Comparison of ENCODE assay signal across 17 cellular contexts in the genomic region with DNA sequence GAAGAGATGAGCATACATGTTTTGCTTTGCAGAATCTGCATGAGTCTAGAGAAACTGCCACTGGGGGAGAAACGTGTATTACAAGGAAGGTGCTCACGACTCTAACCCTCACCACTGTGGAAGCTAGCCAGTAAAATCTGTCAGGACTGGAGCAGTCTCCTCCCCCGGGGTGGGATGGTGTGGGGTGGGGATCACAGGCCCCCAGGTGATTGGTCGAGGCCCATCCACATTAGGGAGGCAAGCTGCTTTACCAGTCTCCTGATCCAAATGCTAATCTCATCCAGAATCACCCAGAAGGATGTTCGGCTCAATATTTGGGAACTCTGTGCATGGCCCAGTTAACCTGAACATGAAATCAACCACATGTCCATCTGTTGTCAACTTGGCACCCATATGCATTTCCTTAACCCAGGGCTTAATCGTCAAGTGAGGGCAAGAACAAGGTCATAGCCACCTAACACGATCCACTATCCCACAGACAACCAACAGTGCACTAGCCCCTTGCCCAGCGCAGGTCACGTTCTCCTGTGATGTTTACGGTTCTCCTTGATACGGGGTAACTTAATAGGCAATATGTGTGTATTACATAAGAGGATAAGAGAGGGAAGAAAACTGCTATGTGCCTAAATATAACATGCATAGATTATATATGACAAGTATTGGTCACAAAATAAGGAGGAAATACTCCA. TPM values are rescaled to one million over a fixed set of nuclear protein-coding genes. Genes with fewer than 3 reads are reported as not detected.
A peak's percentile ranks its signal among the peaks of the same experiment; 100 is the strongest.
DNase-seq lines count a peak whose midpoint lies in the region; ATAC-seq, FAIRE-seq and TF ChIP-seq lines count a peak whose summit lies in the region.
"Had no signal": no experiment of that assay in that cellular context is flagged by ENCODE, and none has a peak within 500 bp of the region (broad histone marks: within the 10 kb centered on the region; RNA-seq: fewer than 3 reads in every experiment).

No MANE protein-coding gene starts in this region.

- no peak overlapping the region for H3K4me3 ChIP-seq in HUES48 (ENCODE audit: low read depth, low read length)
- no peak overlapping the region for H3K4me3 ChIP-seq in parathyroid adenoma (ENCODE audit: low read depth, low read length)
- H3K4me3 ChIP-seq: body of pancreas had no signal

- no peak overlapping the region for H3K4me3 Mint-ChIP-seq in activated T-cell treated with anti-CD3 and anti-CD28 coated beads, Interleukin-2, amount 50 U/mL, for 24 hours
- H3K4me3 Mint-ChIP-seq: activated CD4-positive, alpha-beta T cell treated with anti-CD3 and anti-CD28 coated beads, Interleukin-2, amount 10 ng/mL, durations not matched to agents 24 days and 14 days; activated naive CD8-positive, alpha-beta T cell had no signal

- no peaks in the 10 kb centered on the region for H3K9me3 ChIP-seq in HUES48 (ENCODE audit: control insufficient read depth, insufficient read depth, low read length)
- no peaks in the 10 kb centered on the region for H3K9me3 ChIP-seq in parathyroid adenoma (ENCODE audit: control insufficient read depth, low read length)
- H3K9me3 ChIP-seq: body of pancreas had no signal

- no peak for FAIRE-seq in H54 (lab: Jason Lieb, UNC)

- no peak for TF ChIP-seq CTCF in parathyroid adenoma (IDR thresholded peaks at IDR 0.05)

- H3K27me3 ChIP-seq in HUES48 (ENCODE audit: control insufficient read depth, insufficient read depth, low read length) (no peaks in the 10 kb centered on the region), parathyroid adenoma (ENCODE audit: control insufficient read depth, insufficient read depth, low read length) (no peaks in the 10 kb centered on the region)
- H3K27me3 ChIP-seq: body of pancreas had no signal

- no peak for TF ChIP-seq POLR2A in H54 (IDR thresholded peaks at IDR 0.05; ENCODE audit: low read depth, low read length)

- H3K36me3 ChIP-seq in HUES48 (ENCODE audit: control insufficient read depth, insufficient read depth, low read length), result peaks cover 92% of the 10 kb centered on the region
- H3K36me3 ChIP-seq in parathyroid adenoma (ENCODE audit: control insufficient read depth, insufficient read depth, low read length), result no peaks in the 10 kb centered on the region

- H3K27me3 Mint-ChIP-seq in activated T-cell treated with anti-CD3 and anti-CD28 coated beads, Interleukin-2, amount 50 U/mL, for 24 hours, result no peaks in the 10 kb centered on the region
- H3K27me3 Mint-ChIP-seq: activated CD4-positive, alpha-beta T cell treated with anti-CD3 and anti-CD28 coated beads, Interleukin-2, amount 10 ng/mL, durations not matched to agents 24 days and 14 days; activated naive CD8-positive, alpha-beta T cell had no signal

- H3K4me1 Mint-ChIP-seq in activated T-cell treated with anti-CD3 and anti-CD28 coated beads, Interleukin-2, amount 50 U/mL, for 24 hours (ENCODE audit: low read depth), result peaks cover 69% of the 10 kb centered on the region

- H3K27ac ChIP-seq in HUES48 (ENCODE audit: low read depth, low read length), result peak overlapping the region; percentile 26
- H3K27ac ChIP-seq in parathyroid adenoma, result no peak overlapping the region
- H3K27ac ChIP-seq: body of pancreas, epithelial cell of prostate, KMS-11 had no signal

- H3K4me1 ChIP-seq in HUES48 (ENCODE audit: control insufficient read depth, insufficient read depth, low read length) (0 out of 2 replicates have a peak, but pooled peaks cover 4% of the 10 kb centered on the region), parathyroid adenoma (peaks cover 12% of the 10 kb centered on the region)
- H3K4me1 ChIP-seq: body of pancreas had no signal

- ATAC-seq in esophagus mucosa, result peak; percentile 26
- ATAC-seq: body of pancreas, left lobe of liver had no signal

- H3K9ac ChIP-seq in HUES48 (ENCODE audit: low read depth, low read length), result no peak overlapping the region
- no peak overlapping the region for H3K9ac ChIP-seq in parathyroid adenoma
- H3K9ac ChIP-seq: KMS-11 had no signal

- no peaks in the 10 kb centered on the region for H3K9me3 Mint-ChIP-seq in activated T-cell treated with anti-CD3 and anti-CD28 coated beads, Interleukin-2, amount 50 U/mL, for 24 hours

- H3K36me3 Mint-ChIP-seq in activated T-cell treated with anti-CD3 and anti-CD28 coated beads, Interleukin-2, amount 50 U/mL, for 24 hours (ENCODE audit: low read depth), result peaks cover 86% of the 10 kb centered on the region

- H3K79me2 ChIP-seq in parathyroid adenoma, result peaks cover 71% of the 10 kb centered on the region

- H3K4me2 ChIP-seq in parathyroid adenoma (ENCODE audit: low read length), result peak overlapping the region; percentile 25
- H3K4me2 ChIP-seq: KMS-11 had no signal

- DNase-seq in activated T-cell treated with anti-CD3 and anti-CD28 coated beads, Interleukin-2, amount 50 U/mL, for 24 hours, result no peak
- DNase-seq in activated T-cell treated with anti-CD3 and anti-CD28 coated beads, Interleukin-2, amount 50 U/mL, for 1 hour, result no peak
- DNase-seq in 8988T, result no peak
- no peak for DNase-seq in HUDEP-2 (lab: John Stamatoyannopoulos, UW; ENCODE audit: unreplicated experiment in 76 of 76)
- no peak for DNase-seq in H54 (ENCODE audit: insufficient read length, low spot score)
- DNase-seq: activated CD4-positive, alpha-beta T cell treated with anti-CD3 and anti-CD28 coated beads, Interleukin-2, amount 10 ng/mL, durations not matched to agents 24 days and 14 days; body of pancreas; dermis blood vessel endothelial cell; NCI-H1048; stimulated activated naive CD4-positive, alpha-beta T cell had no signal

- no peak overlapping the region for H2AFZ ChIP-seq in parathyroid adenoma

- peak overlapping the region; percentile 82 for H3K27ac Mint-ChIP-seq in activated T-cell treated with anti-CD3 and anti-CD28 coated beads, Interleukin-2, amount 50 U/mL, for 24 hours
- H3K27ac Mint-ChIP-seq: activated CD4-positive, alpha-beta T cell treated with anti-CD3 and anti-CD28 coated beads, Interleukin-2, amount 10 ng/mL, durations not matched to agents 24 days and 14 days had no signal

RNA-seq across cellular contexts. Expression of a gene that starts 40.8 kb away (rescaled TPM):
- 145 TPM for total RNA-seq in esophagus mucosa
